12 cellular contexts compared by ENCODE assay signal in genomic region chr1:226370144-226370923, GRCh38. TPM values are rescaled to one million over a fixed set of nuclear protein-coding genes. Genes with fewer than 3 reads are reported as not detected.
DNase-seq lines count a peak whose midpoint lies in the region; ATAC-seq and TF ChIP-seq lines count a peak whose summit lies in the region.
"Had no signal": no experiment of that assay in that cellular context is flagged by ENCODE, and none has a peak within 500 bp of the region (broad histone marks: within the 10 kb centered on the region; RNA-seq: fewer than 3 reads in every experiment).

No MANE protein-coding gene starts in this region.

- peak overlapping the region in 1 of 7 donors; percentile 10 for H3K27ac Mint-ChIP-seq in CD14-positive monocyte

- intact Hi-C loops in CD14-positive monocyte (cut with micrococcal nuclease), result no loop called here

- ATAC-seq in GM19035 (IDR thresholded peaks at IDR 0.05; ENCODE audit: unreplicated experiment) (peak; percentile 69), HG02642 (IDR thresholded peaks at IDR 0.05; ENCODE audit: poor library complexity, unreplicated experiment) (peak; percentile 72)
- ATAC-seq: activated T-cell treated with anti-CD3 and anti-CD28 coated beads, Interleukin-2, amount 50 U/mL, for 4 hours; PC-3 had no signal

- DNase-seq in NAMALWA (ENCODE audit: low spot score) (peak; percentile 66), tibial nerve (ENCODE audit: low spot score in 2 of 2) (no peak), CD14-positive monocyte (ENCODE audit: low spot score) (no peak), NCI-H446 treated with DMSO at 0.1 percent for 48 hours (lab: John Stamatoyannopoulos, UW) (no peak), UCSD-AML1 (lab: John Stamatoyannopoulos, UW; ENCODE audit: unreplicated experiment) (no peak)
- DNase-seq: activated T-cell treated with anti-CD3 and anti-CD28 coated beads, Interleukin-2, amount 50 U/mL, for 4 hours; NCI-H1092 treated with DMSO at 0.1 percent for 48 hours; PC-3 had no signal

- no peak overlapping the region for H3K4me3 Mint-ChIP-seq in CD14-positive monocyte
- H3K4me3 Mint-ChIP-seq: activated T-cell treated with anti-CD3 and anti-CD28 coated beads, Interleukin-2, amount 50 U/mL, for 4 hours had no signal

- no peaks in the 10 kb centered on the region for H3K4me1 ChIP-seq in tibial nerve

- peaks cover 1% of the 10 kb centered on the region for H3K4me1 Mint-ChIP-seq in CD14-positive monocyte

- H3K4me3 ChIP-seq in GM08714 (ENCODE audit: low read length), result peak overlapping the region; percentile 22; the same call in 1 of the 2 replicates
- no peak overlapping the region for H3K4me3 ChIP-seq in tibial nerve
- H3K4me3 ChIP-seq: cardiac muscle cell had no signal

- no peak for TF ChIP-seq EP300 in tibial nerve (IDR thresholded peaks at IDR 0.05)

- 80 to 82% methylated on average over 13 of the region's 13 CpGs for WGBS in tibial nerve, 2 donors

- TF ChIP-seq CTCF in tibial nerve (IDR thresholded peaks at IDR 0.05) (no peak), CD14-positive monocyte (IDR thresholded peaks at IDR 0.05) (no peak)

- H3K9me3 Mint-ChIP-seq in CD14-positive monocyte, result no peaks in the 10 kb centered on the region
- H3K9me3 Mint-ChIP-seq: activated T-cell treated with anti-CD3 and anti-CD28 coated beads, Interleukin-2, amount 50 U/mL, for 4 hours had no signal

- no peaks in the 10 kb centered on the region for H3K9me3 ChIP-seq in tibial nerve

- peaks cover 7 to 100% (median 22%) of the 10 kb centered on the region in 3 donors for H3K36me3 ChIP-seq in tibial nerve

- H3K27me3 ChIP-seq in tibial nerve, result no peaks in the 10 kb centered on the region
- H3K27me3 ChIP-seq: cardiac muscle cell had no signal

- H3K27ac ChIP-seq in tibial nerve, result no peak overlapping the region

- H3K36me3 Mint-ChIP-seq in CD14-positive monocyte, result peaks cover 94 to 100% of the 10 kb centered on the region in 2 donors

- no peak for TF ChIP-seq POLR2A in tibial nerve (IDR thresholded peaks at IDR 0.05)

- peaks cover 0 to 2% (median 1%) of the 10 kb centered on the region in 3 donors for H3K27me3 Mint-ChIP-seq in CD14-positive monocyte (ENCODE audit: low read depth in 3 of 3)

RNA-seq across cellular contexts. Expression of gene PARP1, which starts 37.6 kb away (rescaled TPM):
- 100 to 1,000 TPM in 2 of 4 donors, 10 to 100 TPM in 2; 91.5 to 117 (median 99.5) TPM for total RNA-seq in tibial nerve
- polyA plus RNA-seq in CD14-positive monocyte, result 10 to 100 TPM; 17.7 to 23.3 TPM
